In genomic region chr11:96026310-96026709, GRCh38 we compare ENCODE assay signal across 21 cellular contexts.
"Had no signal": no experiment of that assay in that cellular context is flagged by ENCODE, and none has a peak within 500 bp of the region (broad histone marks: within the 10 kb centered on the region; RNA-seq: fewer than 3 reads in every experiment).

No MANE protein-coding gene starts in this region.

- H3K27me3 ChIP-seq: ovary, vagina had no signal

- ATAC-seq: left cardiac atrium, sciatic nerve had no signal

- H3K9me3 Mint-ChIP-seq: stimulated activated naive CD8-positive, alpha-beta T cell treated with anti-CD3 and anti-CD28 coated beads, Interleukin-15, Interleukin-2, amounts not matched to agents 100 ng/mL and 50 ng/mL, for 24 hours; type B pancreatic cell had no signal

- H3K9me3 ChIP-seq: ovary, thoracic aorta, vagina had no signal

- H3K4me3 Mint-ChIP-seq: stimulated activated naive CD8-positive, alpha-beta T cell treated with anti-CD3 and anti-CD28 coated beads, Interleukin-15, Interleukin-2, amounts not matched to agents 100 ng/mL and 50 ng/mL, for 24 hours; type B pancreatic cell had no signal

- H3K27me3 Mint-ChIP-seq: progenitor cell of endocrine pancreas; stimulated activated naive CD8-positive, alpha-beta T cell treated with anti-CD3 and anti-CD28 coated beads, Interleukin-15, Interleukin-2, amounts not matched to agents 100 ng/mL and 50 ng/mL, for 24 hours; type B pancreatic cell had no signal

- H3K4me3 ChIP-seq: ovary, skin epidermis, thoracic aorta, vagina had no signal

- H3K4me1 ChIP-seq: vagina had no signal

- DNase-seq: activated CD4-positive, alpha-beta T cell treated with anti-CD3 and anti-CD28 coated beads for 1 hour; activated CD8-positive, alpha-beta memory T cell treated with anti-CD3 and anti-CD28 coated beads, Interleukin-2, amount 50 U/mL, for 4 hours; activated naive CD4-positive, alpha-beta T cell; activated T-cell treated with anti-CD3 and anti-CD28 coated beads, Interleukin-2, amount 50 U/mL, for 48 hours; amygdala; caudate nucleus; head of caudate nucleus; hippocampal formation; left cardiac atrium; mammary epithelial cell; ovary; stimulated activated CD4-positive, alpha-beta T cell treated with anti-CD3 and anti-CD28 coated beads, Interleukin-12 subunit alpha, Interleukin-12 subunit beta, amount 100 ng/mL, for 4 hours; stimulated activated CD4-positive, alpha-beta T cell treated with anti-CD3 and anti-CD28 coated beads, Interleukin-4, amount 100 ng/mL, for 1 hour had no signal

- H3K36me3 ChIP-seq: ovary, thoracic aorta, vagina had no signal

- H3K27ac ChIP-seq: ovary, skin epidermis, thoracic aorta, vagina, VCaP had no signal

- H3K27ac Mint-ChIP-seq: progenitor cell of endocrine pancreas; stimulated activated naive CD8-positive, alpha-beta T cell treated with anti-CD3 and anti-CD28 coated beads, Interleukin-15, Interleukin-2, amounts not matched to agents 100 ng/mL and 50 ng/mL, for 24 hours; type B pancreatic cell had no signal
